9 cellular contexts compared by ENCODE assay signal in genomic region chr1:161622054-161622453, GRCh38. TPM values are rescaled to one million over a fixed set of nuclear protein-coding genes. Genes with fewer than 3 reads are reported as not detected.
DNase-seq lines count a peak whose midpoint lies in the region; ATAC-seq, FAIRE-seq and TF ChIP-seq lines count a peak whose summit lies in the region.
"Not testable (repeated sequence)": the region's sequence is repeated elsewhere in the genome, so short reads cannot be mapped to it uniquely, and the experiment has no call there.
"Had no signal": no experiment of that assay in that cellular context is flagged by ENCODE, and none has a peak within 500 bp of the region (broad histone marks: within the 10 kb centered on the region; RNA-seq: fewer than 3 reads in every experiment).

No MANE protein-coding gene starts in this region.

- H3K27me3 ChIP-seq in CD8-positive, alpha-beta T cell (ENCODE audit: insufficient read depth, low read length); bronchial epithelial cell (ENCODE audit: control insufficient read depth, insufficient read depth, low read length): not testable (repeated sequence)

- not testable (repeated sequence) for DNase-seq in CD8-positive, alpha-beta T cell; WTC11 (ENCODE audit: low spot score); left colon
- DNase-seq in NCI-H226 = peak; percentile 54
- DNase-seq in bronchial epithelial cell (ENCODE audit: low read depth) = peak; percentile 56

- POLR2A ChIA-PET in CD8-positive, alpha-beta T cell (lab: Charles Lee); WTC11 (lab: Charles Lee): not testable (repeated sequence)

- CTCF ChIA-PET in CD8-positive, alpha-beta T cell (lab: Charles Lee); WTC11 (lab: Charles Lee): not testable (repeated sequence)

- H3K27me3 Mint-ChIP-seq in CD8-positive, alpha-beta T cell (ENCODE audit: low read depth) = not testable (repeated sequence)
- peaks cover 24% of the 10 kb centered on the region for H3K27me3 Mint-ChIP-seq in WTC11 (ENCODE audit: low read depth)

- peak overlapping the region; percentile 95 for H3K27ac Mint-ChIP-seq in CD8-positive, alpha-beta T cell
- not testable (repeated sequence) for H3K27ac Mint-ChIP-seq in WTC11

- not testable (repeated sequence) for FAIRE-seq in bronchial epithelial cell (lab: Jason Lieb, UNC)

- H3K9me3 Mint-ChIP-seq in CD8-positive, alpha-beta T cell = not testable (repeated sequence)
- H3K9me3 Mint-ChIP-seq in WTC11 = peaks cover 16% of the 10 kb centered on the region

- H3K9me3 ChIP-seq in CD8-positive, alpha-beta T cell (ENCODE audit: low read length) = not testable (repeated sequence)

- H3K4me1 ChIP-seq in CD8-positive, alpha-beta T cell (ENCODE audit: insufficient read depth, low read length) = peaks cover 30% of the 10 kb centered on the region

- peak overlapping the region; percentile 94 for H3K4me3 Mint-ChIP-seq in CD8-positive, alpha-beta T cell
- H3K4me3 Mint-ChIP-seq in WTC11 = peak overlapping the region; percentile 96

- H3K36me3 ChIP-seq in CD8-positive, alpha-beta T cell (ENCODE audit: insufficient read depth, low read length); bronchial epithelial cell (ENCODE audit: control insufficient read depth, insufficient read depth, low read length): not testable (repeated sequence)

- not testable (repeated sequence) for H3K4me3 ChIP-seq in CD8-positive, alpha-beta T cell (ENCODE audit: low read depth, low read length); bronchial epithelial cell (ENCODE audit: low read depth, low read length)
- peak overlapping the region in 5 of 7 experiments; percentile 18 to 39 (median 25) for H3K4me3 ChIP-seq in skin epidermis

- H3K4me1 Mint-ChIP-seq in CD8-positive, alpha-beta T cell (ENCODE audit: low read depth) = peaks cover 43% of the 10 kb centered on the region
- H3K4me1 Mint-ChIP-seq in WTC11 = not testable (repeated sequence)

- H3K27ac ChIP-seq in CD8-positive, alpha-beta T cell (ENCODE audit: low read depth, low read length) = peak overlapping the region; percentile 42
- H3K27ac ChIP-seq in skin epidermis = peak overlapping the region in 8 of 21 experiments; percentile 39 to 86 (median 72)

- H3K36me3 Mint-ChIP-seq in CD8-positive, alpha-beta T cell = not testable (repeated sequence)
- peaks cover 15% of the 10 kb centered on the region for H3K36me3 Mint-ChIP-seq in WTC11

- intact Hi-C loops in CD8-positive, alpha-beta T cell (cut with DNase I, micrococcal nuclease); left colon (cut with DNase I, micrococcal nuclease): not testable (repeated sequence)

- ATAC-seq in CD8-positive, alpha-beta T cell = not testable (repeated sequence)
- peak; percentile 24 for ATAC-seq in GM19463 (IDR thresholded peaks at IDR 0.05; ENCODE audit: unreplicated experiment)
- peak; percentile 28 for ATAC-seq in HG02981 (IDR thresholded peaks at IDR 0.05; ENCODE audit: unreplicated experiment)
- ATAC-seq in WTC11 = peak; percentile 12; the same call in 1 of the 2 replicates
- peak; percentile 52 for ATAC-seq in left colon

- not testable (repeated sequence) for TF ChIP-seq CTCF in CD8-positive, alpha-beta T cell (IDR thresholded peaks at IDR 0.05); WTC11 (IDR thresholded peaks at IDR 0.05); bronchial epithelial cell (IDR thresholded peaks at IDR 0.05; ENCODE audit: insufficient read depth, low read length, severe bottlenecking)

RNA-seq across cellular contexts. Expression of gene FCGR3B, which starts 8.9 kb away (rescaled TPM):
- not detected for total RNA-seq in CD8-positive, alpha-beta T cell
- total RNA-seq in WTC11 (2021) (not detected in 3 replicates), bronchial epithelial cell (not detected in 2 replicates), left colon (under 1 TPM; 0.50 to 0.58 TPM)
- total RNA-seq: epithelial cell of proximal tubule had no signal

RNA-seq across cellular contexts. Expression of gene FCGR2B, which starts 40.9 kb away (rescaled TPM):
- not detected for total RNA-seq in CD8-positive, alpha-beta T cell
- total RNA-seq in WTC11 (2021) (0.09 to 0.11 TPM in 2 of 3 replicates, not detected in the other), bronchial epithelial cell (under 0.01 TPM in 1 of 2 replicates, not detected in the other), left colon (10 to 100 TPM in 1 of 2 donors, 1 to 10 TPM in 1; 5.1 to 10.0 TPM)
- total RNA-seq: epithelial cell of proximal tubule had no signal
